Comparison of ENCODE assay signal across 16 cellular contexts in the genomic region with DNA sequence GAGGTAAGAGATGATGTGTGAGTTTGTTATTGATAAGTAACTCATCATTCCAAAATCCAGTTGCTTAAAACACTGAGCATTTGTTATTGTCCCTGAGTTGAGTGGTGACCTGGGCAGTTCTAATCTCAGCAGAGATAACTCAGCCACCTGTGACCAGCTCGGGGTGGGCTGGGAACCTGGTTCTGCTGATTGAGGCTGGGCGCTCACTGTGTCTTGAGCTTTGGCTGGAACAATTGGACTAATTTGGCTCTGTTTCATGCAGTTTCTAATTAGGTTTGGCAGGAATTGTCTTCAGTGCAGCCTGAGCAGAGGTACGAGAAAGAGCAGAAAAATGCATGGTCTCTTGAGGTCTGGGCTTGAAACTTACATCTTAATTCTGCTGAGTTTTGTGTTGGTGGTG.
DNase-seq lines count a peak whose midpoint lies in the region; ATAC-seq and TF ChIP-seq lines count a peak whose summit lies in the region.
"Had no signal": no experiment of that assay in that cellular context is flagged by ENCODE, and none has a peak within 500 bp of the region (broad histone marks: within the 10 kb centered on the region; RNA-seq: fewer than 3 reads in every experiment).

No MANE protein-coding gene starts in this region.

- POLR2A ChIA-PET in activated CD8-positive, alpha-beta T cell treated with anti-CD3 and anti-CD28 coated beads, Interleukin-2, amount 10 ng/mL, durations not matched to agents 7 days and 5 days (lab: Charles Lee), result interaction anchor here (0.6 kb wide), 1 partner anchor 9 kb away, joined by 3 read pairs; no protein-coding TSS in a partner anchor

- peak overlapping the region; percentile 32 for H3K27ac ChIP-seq in muscle layer of colon (ENCODE audit: low read depth, low read length)
- H3K27ac ChIP-seq in tibial artery, result peak overlapping the region; percentile 52 to 70
- H3K27ac ChIP-seq: BLaER1 treated with 17β-estradiol and CSF1 and Interleukin-3, amounts not matched to agents 10 nM and 100 nM had no signal

- no peaks in the 10 kb centered on the region for H3K27me3 Mint-ChIP-seq in activated CD8-positive, alpha-beta T cell treated with anti-CD3 and anti-CD28 coated beads, Interleukin-2, amount 10 ng/mL, durations not matched to agents 7 days and 5 days (ENCODE audit: low read depth)
- H3K27me3 Mint-ChIP-seq in activated CD8-positive, alpha-beta memory T cell treated with anti-CD3 and anti-CD28 coated beads, Interleukin-2, amount 10 ng/mL, durations not matched to agents 7 days and 5 days, result no peaks in the 10 kb centered on the region
- H3K27me3 Mint-ChIP-seq: CD4-positive, CD25-positive, alpha-beta regulatory T cell had no signal

- H3K4me3 ChIP-seq in muscle layer of colon (ENCODE audit: low read depth in 1 of 2, low read length in 2 of 2), result no peak overlapping the region
- no peak overlapping the region for H3K4me3 ChIP-seq in tibial artery
- H3K4me3 ChIP-seq: BLaER1 treated with 17β-estradiol and CSF1 and Interleukin-3, amounts not matched to agents 10 nM and 100 nM; GM12878; GM23338 had no signal

- no peak for TF ChIP-seq CTCF in tibial artery (IDR thresholded peaks at IDR 0.05)

- no peak for ATAC-seq in HG03159 (IDR thresholded peaks at IDR 0.05; ENCODE audit: unreplicated experiment)
- ATAC-seq in activated CD8-positive, alpha-beta T cell treated with anti-CD3 and anti-CD28 coated beads, Interleukin-2, amount 10 ng/mL, durations not matched to agents 7 days and 5 days, result no peak
- ATAC-seq in activated CD8-positive, alpha-beta memory T cell treated with anti-CD3 and anti-CD28 coated beads, Interleukin-2, amount 10 ng/mL, durations not matched to agents 7 days and 5 days, result no peak
- ATAC-seq: GM12878, GM23338 had no signal

- in situ Hi-C loops in G401 (cut with HindIII; ENCODE audit: low sequenced_read_pairs), result no loop called here

- no peak overlapping the region for H3K9ac ChIP-seq in muscle layer of colon (ENCODE audit: low read length)
- H3K9ac ChIP-seq: BLaER1 treated with 17β-estradiol and CSF1 and Interleukin-3, amounts not matched to agents 10 nM and 100 nM had no signal

- CTCF ChIA-PET in activated CD8-positive, alpha-beta T cell treated with anti-CD3 and anti-CD28 coated beads, Interleukin-2, amount 10 ng/mL, durations not matched to agents 7 days and 5 days (lab: Charles Lee), result interaction anchor here (0.8 to 1.4 kb wide), 2 partner anchors 17 to 18 kb away, joined by 3 to 7 read pairs; no protein-coding TSS in a partner anchor
- CTCF ChIA-PET in activated CD8-positive, alpha-beta memory T cell treated with anti-CD3 and anti-CD28 coated beads, Interleukin-2, amount 10 ng/mL, durations not matched to agents 7 days and 5 days (lab: Charles Lee), result interaction anchor here (0.6 to 1.2 kb wide), 2 partner anchors 17 to 1554 kb away, joined by 3 to 4 read pairs; no protein-coding TSS in a partner anchor

- intact Hi-C loops in tibial artery (cut with DNase I; ENCODE audit: low total_unique reads), result no loop called here

- H3K4me1 Mint-ChIP-seq in activated CD8-positive, alpha-beta T cell treated with anti-CD3 and anti-CD28 coated beads, Interleukin-2, amount 10 ng/mL, durations not matched to agents 7 days and 5 days (ENCODE audit: low read depth), result peaks cover 16% of the 10 kb centered on the region
- peaks cover 24% of the 10 kb centered on the region for H3K4me1 Mint-ChIP-seq in activated CD8-positive, alpha-beta memory T cell treated with anti-CD3 and anti-CD28 coated beads, Interleukin-2, amount 10 ng/mL, durations not matched to agents 7 days and 5 days

- H3K27ac Mint-ChIP-seq in activated CD8-positive, alpha-beta T cell treated with anti-CD3 and anti-CD28 coated beads, Interleukin-2, amount 10 ng/mL, durations not matched to agents 7 days and 5 days, result no peak overlapping the region
- H3K27ac Mint-ChIP-seq in activated CD8-positive, alpha-beta memory T cell treated with anti-CD3 and anti-CD28 coated beads, Interleukin-2, amount 10 ng/mL, durations not matched to agents 7 days and 5 days, result no peak overlapping the region
- H3K27ac Mint-ChIP-seq: GM23338 had no signal

- H3K9me3 ChIP-seq in muscle layer of colon (ENCODE audit: low read length) (no peaks in the 10 kb centered on the region), tibial artery (no peaks in the 10 kb centered on the region)

- no peak overlapping the region for H3K4me3 Mint-ChIP-seq in activated CD8-positive, alpha-beta T cell treated with anti-CD3 and anti-CD28 coated beads, Interleukin-2, amount 10 ng/mL, durations not matched to agents 7 days and 5 days
- no peak overlapping the region for H3K4me3 Mint-ChIP-seq in activated CD8-positive, alpha-beta memory T cell treated with anti-CD3 and anti-CD28 coated beads, Interleukin-2, amount 10 ng/mL, durations not matched to agents 7 days and 5 days
- H3K4me3 Mint-ChIP-seq: CD4-positive, CD25-positive, alpha-beta regulatory T cell; GM23338 had no signal

- H3K4me1 ChIP-seq in muscle layer of colon (ENCODE audit: insufficient read depth, low read length), result peaks cover 34% of the 10 kb centered on the region
- peaks cover 0 to 50% (median 30%) of the 10 kb centered on the region in 4 donors for H3K4me1 ChIP-seq in tibial artery

- peaks cover 14% of the 10 kb centered on the region for H3K9me3 Mint-ChIP-seq in activated CD8-positive, alpha-beta T cell treated with anti-CD3 and anti-CD28 coated beads, Interleukin-2, amount 10 ng/mL, durations not matched to agents 7 days and 5 days (ENCODE audit: insufficient read depth)
- peaks cover 5% of the 10 kb centered on the region for H3K9me3 Mint-ChIP-seq in activated CD8-positive, alpha-beta memory T cell treated with anti-CD3 and anti-CD28 coated beads, Interleukin-2, amount 10 ng/mL, durations not matched to agents 7 days and 5 days (ENCODE audit: low read depth)

- DNase-seq in G401 (ENCODE audit: low spot score), result peak; percentile 87
- peak; percentile 83 for DNase-seq in cerebellar cortex (ENCODE audit: low spot score)
- no peak for DNase-seq in tibial artery
- DNase-seq in NCI-H1436 (lab: John Stamatoyannopoulos, UW), result no peak
- no peak for DNase-seq in activated CD8-positive, alpha-beta T cell treated with anti-CD3 and anti-CD28 coated beads, Interleukin-2, amount 10 ng/mL, durations not matched to agents 7 days and 5 days
- DNase-seq in activated CD8-positive, alpha-beta memory T cell treated with anti-CD3 and anti-CD28 coated beads, Interleukin-2, amount 10 ng/mL, durations not matched to agents 7 days and 5 days, result no peak
- DNase-seq: 8988T; AML-193; CD4-positive, CD25-positive, alpha-beta regulatory T cell; DMS 273 treated with DMSO at 0.1 percent for 48 hours; H7 had no signal

- peaks cover 47% of the 10 kb centered on the region for H3K36me3 Mint-ChIP-seq in activated CD8-positive, alpha-beta T cell treated with anti-CD3 and anti-CD28 coated beads, Interleukin-2, amount 10 ng/mL, durations not matched to agents 7 days and 5 days (ENCODE audit: low read depth)
- H3K36me3 Mint-ChIP-seq in activated CD8-positive, alpha-beta memory T cell treated with anti-CD3 and anti-CD28 coated beads, Interleukin-2, amount 10 ng/mL, durations not matched to agents 7 days and 5 days, result peaks cover 14% of the 10 kb centered on the region

- H3K27me3 ChIP-seq in muscle layer of colon (ENCODE audit: control insufficient read depth in 1 of 2, insufficient read depth in 2 of 2, low read length in 2 of 2) (no peaks in the 10 kb centered on the region), tibial artery (no peaks in the 10 kb centered on the region)
- H3K27me3 ChIP-seq: BLaER1 treated with 17β-estradiol and CSF1 and Interleukin-3, amounts not matched to agents 10 nM and 100 nM had no signal

- H3K36me3 ChIP-seq in muscle layer of colon (ENCODE audit: insufficient read depth, low read length) (no peaks in the 10 kb centered on the region), tibial artery (no peaks in the 10 kb centered on the region)
- H3K36me3 ChIP-seq: BLaER1 treated with 17β-estradiol and CSF1 and Interleukin-3, amounts not matched to agents 10 nM and 100 nM had no signal

Comparison
In these comparisons a context has a peak if more than half of its experiments do, and no peak if none do; other contexts are left out.
1. DNase-seq: peak in G401 (single experiment) and cerebellar cortex (single experiment); none in tibial artery (0 of 2), NCI-H1436 (single experiment), activated CD8-positive, alpha-beta T cell treated with anti-CD3 and anti-CD28 coated beads, Interleukin-2, amount 10 ng/mL, durations not matched to agents 7 days and 5 days (single experiment) and activated CD8-positive, alpha-beta memory T cell treated with anti-CD3 and anti-CD28 coated beads, Interleukin-2, amount 10 ng/mL, durations not matched to agents 7 days and 5 days (single experiment).